Comparison of ENCODE assay signal across 1 cellular context in genomic region chr2:100178085-100178788, GRCh38.
TF ChIP-seq lines count a peak whose summit lies in the region.

No MANE protein-coding gene starts in this region.

TF ChIP-seq in HEK293, 187 proteins besides CTCF, POLR2A, EP300 and RAD21 (continued from another document):
- TF ChIP-seq PRDM10 (tag by site-specific recombination; IDR thresholded peaks at IDR 0.05) (no peak), ZNF580 (tag by site-specific recombination; IDR thresholded peaks at IDR 0.05) (peak; percentile 97), SP2 (tag by site-specific recombination; IDR thresholded peaks at IDR 0.05) (peak; percentile 41), ZNF549 (tag by site-specific recombination; IDR thresholded peaks at IDR 0.05) (no peak), ZNF518A (tag by site-specific recombination; conservative IDR thresholded peaks at IDR 0.05; ENCODE audit: low read depth) (peak; percentile 53), ZNF248 (tag by site-specific recombination; IDR thresholded peaks at IDR 0.05) (no peak), ZNF423 (tag by site-specific recombination; IDR thresholded peaks at IDR 0.05) (no peak), ZNF623 (tag by site-specific recombination; IDR thresholded peaks at IDR 0.05) (no peak), SP3 (tag by site-specific recombination; IDR thresholded peaks at IDR 0.05) (peak; percentile 72)
